ENCODE assay signal across 18 cellular contexts in the genomic region with DNA sequence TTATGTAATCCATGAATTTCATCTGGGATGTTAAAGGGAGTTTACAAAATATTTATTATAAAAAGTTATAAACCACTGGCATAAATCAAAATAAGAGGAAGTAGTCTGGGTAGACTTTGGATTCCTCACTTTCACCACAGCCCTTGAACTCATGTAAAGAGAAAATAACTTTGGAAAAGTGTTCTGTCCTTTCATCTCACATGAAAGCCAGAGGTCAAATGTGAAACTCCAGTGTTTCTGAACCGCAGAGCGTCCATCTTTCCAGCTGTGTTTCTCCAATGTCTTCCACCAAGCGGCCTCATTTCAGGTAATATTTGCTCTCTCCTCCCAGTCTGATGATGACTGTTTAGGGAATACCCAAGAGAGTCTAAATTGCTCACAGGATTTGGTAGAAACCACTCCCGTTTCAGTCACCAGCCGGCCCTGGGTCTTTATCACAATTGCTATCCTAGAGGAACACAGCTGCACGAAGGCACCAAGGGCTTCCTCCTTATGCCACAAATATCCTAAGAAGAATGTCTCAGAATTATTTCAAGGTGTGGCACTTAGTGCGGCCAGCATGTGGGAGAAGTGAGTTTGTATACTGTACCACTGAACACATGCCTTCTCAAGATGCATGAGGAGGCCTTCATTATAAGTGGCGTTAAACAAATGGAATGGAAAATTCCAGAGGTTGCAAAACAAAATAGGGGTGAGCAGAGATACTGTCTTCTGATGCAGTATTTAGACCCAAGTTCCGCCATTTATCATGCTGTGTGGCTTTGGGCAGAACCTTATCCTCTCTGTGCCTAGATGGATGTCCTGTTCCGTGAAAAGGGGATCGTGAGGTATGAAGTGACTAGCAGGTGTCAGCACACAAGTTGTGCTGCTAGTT.
"Had no signal": no experiment of that assay in that cellular context is flagged by ENCODE, and none has a peak within 500 bp of the region (broad histone marks: within the 10 kb centered on the region; RNA-seq: fewer than 3 reads in every experiment).

No MANE protein-coding gene starts in this region.

- DNase-seq: activated CD8-positive, alpha-beta memory T cell treated with anti-CD3 and anti-CD28 coated beads, Interleukin-2, amount 50 U/mL, for 4 hours; activated CD8-positive, alpha-beta T cell treated with anti-CD3 and anti-CD28 coated beads for 36 hours; activated gamma-delta T cell treated with Interleukin-2 at 50 U/mL for 16 hours; activated naive CD8-positive, alpha-beta T cell treated with anti-CD3 and anti-CD28 coated beads for 36 hours; activated T-cell treated with anti-CD3 and anti-CD28 coated beads, Interleukin-2, amount 50 U/mL, for 72 hours; anterior cingulate cortex; dermis blood vessel endothelial cell; endodermal cell; head of caudate nucleus; right cardiac atrium; spleen; stimulated activated CD4-positive, alpha-beta T cell treated with anti-CD3 and anti-CD28 coated beads, Interleukin-2, amount 100 ng/mL, for 24 hours; stimulated activated naive CD4-positive, alpha-beta T cell treated with Interleukin-2 at 50 U/mL for 16 hours; T-cell; T1000 had no signal

- H3K27ac ChIP-seq: breast epithelium, spleen, upper lobe of left lung, VCaP had no signal

- H3K27me3 ChIP-seq: breast epithelium, upper lobe of left lung had no signal

- ATAC-seq: activated CD8-positive, alpha-beta T cell treated with anti-CD3 and anti-CD28 coated beads for 36 hours; activated T-cell treated with anti-CD3 and anti-CD28 coated beads, Interleukin-2, amount 50 U/mL, for 72 hours; T-cell had no signal

- H3K36me3 ChIP-seq: breast epithelium, spleen, upper lobe of left lung had no signal

- H3K4me1 ChIP-seq: breast epithelium had no signal

- H3K9me3 ChIP-seq: breast epithelium, spleen, upper lobe of left lung had no signal

- H3K4me3 ChIP-seq: breast epithelium, spleen, upper lobe of left lung had no signal
